ENCODE assay signal across 25 cellular contexts in genomic region chr5:2215059-2215458, GRCh38.
A peak's percentile ranks its signal among the peaks of the same experiment; 100 is the strongest.
DNase-seq lines count a peak whose midpoint lies in the region; ATAC-seq and TF ChIP-seq lines count a peak whose summit lies in the region.
"Had no signal": no experiment of that assay in that cellular context is flagged by ENCODE, and none has a peak within 500 bp of the region (broad histone marks: within the 10 kb centered on the region; RNA-seq: fewer than 3 reads in every experiment).

No MANE protein-coding gene starts in this region.

- no peaks in the 10 kb centered on the region for H3K79me2 ChIP-seq in neural progenitor cell (ENCODE audit: low read depth)

- H3K9me3 ChIP-seq in esophagus muscularis mucosa (no peaks in the 10 kb centered on the region), neural progenitor cell (ENCODE audit: low read depth) (no peaks in the 10 kb centered on the region), upper lobe of right lung (no peaks in the 10 kb centered on the region), MG63 (no peaks in the 10 kb centered on the region)
- H3K9me3 ChIP-seq: BE2C, BLaER1 had no signal

- no peaks in the 10 kb centered on the region for H3K36me3 ChIP-seq in esophagus muscularis mucosa
- H3K36me3 ChIP-seq in neural progenitor cell, result no peaks in the 10 kb centered on the region
- H3K36me3 ChIP-seq in upper lobe of right lung, result no peaks in the 10 kb centered on the region
- no peaks in the 10 kb centered on the region for H3K36me3 ChIP-seq in MG63
- H3K36me3 ChIP-seq: BE2C, BLaER1 had no signal

- no peaks in the 10 kb centered on the region for H3F3A ChIP-seq in neural progenitor cell (ENCODE audit: low read depth)

- CTCF ChIA-PET in activated naive CD4-positive, alpha-beta T cell treated with anti-CD3 and anti-CD28 coated beads for 36 hours (lab: Charles Lee), result interaction anchor here (1.2 kb wide), 1 partner anchor 14 kb away, joined by 3 read pairs; no protein-coding TSS in a partner anchor

- peak; percentile 79 for DNase-seq in esophagus muscularis mucosa (ENCODE audit: extremely low spot score)
- DNase-seq in neural progenitor cell (ENCODE audit: low spot score), result no peak
- DNase-seq in osteocyte (ENCODE audit: extremely low spot score, unreplicated experiment), result peak; percentile 62
- peak; percentile 54 for DNase-seq in upper lobe of right lung
- no peak for DNase-seq in hypothalamus (lab: John Stamatoyannopoulos, UW)
- no peak for DNase-seq in activated naive CD4-positive, alpha-beta T cell treated with anti-CD3 and anti-CD28 coated beads for 36 hours
- DNase-seq in MG63, result no peak
- no peak for DNase-seq in HK-2 (ENCODE audit: unreplicated experiment)
- DNase-seq: 8988T; ACHN; BE2C; C1 segment of cervical spinal cord; CD4-positive, alpha-beta memory T cell; CD4-positive, CD25-positive, alpha-beta regulatory T cell; CD8-positive, alpha-beta memory T cell; COR-L47; DMS 273 treated with DMSO at 0.1 percent for 48 hours; DMS153; DMS53; DMS79; DND-41; EL; GF-D8 had no signal

- peaks cover 0 to 49% (median 0%) of the 10 kb centered on the region in 4 donors for H3K27me3 ChIP-seq in esophagus muscularis mucosa
- H3K27me3 ChIP-seq in neural progenitor cell, result peaks cover 5% of the 10 kb centered on the region
- H3K27me3 ChIP-seq in upper lobe of right lung, result peaks cover 5% of the 10 kb centered on the region
- peaks cover 14% of the 10 kb centered on the region; the same call in 1 of the 2 replicates for H3K27me3 ChIP-seq in MG63
- H3K27me3 ChIP-seq: BE2C, BLaER1 had no signal

- H3K9me3 Mint-ChIP-seq in neural progenitor cell (peaks cover 9% of the 10 kb centered on the region), osteocyte (ENCODE audit: unreplicated experiment) (peaks cover 4% of the 10 kb centered on the region)
- no peaks in the 10 kb centered on the region for H3K9me3 Mint-ChIP-seq in activated naive CD4-positive, alpha-beta T cell treated with anti-CD3 and anti-CD28 coated beads for 36 hours
- H3K9me3 Mint-ChIP-seq: CD8-positive, alpha-beta memory T cell had no signal

- TF ChIP-seq CTCF in esophagus muscularis mucosa (IDR thresholded peaks at IDR 0.05) (no peak), neural progenitor cell (IDR thresholded peaks at IDR 0.05) (no peak), osteocyte (IDR thresholded peaks at IDR 0.05) (no peak), upper lobe of right lung (IDR thresholded peaks at IDR 0.05) (no peak)

- no peaks in the 10 kb centered on the region for H3K36me3 Mint-ChIP-seq in neural progenitor cell
- H3K36me3 Mint-ChIP-seq in osteocyte (ENCODE audit: unreplicated experiment), result no peaks in the 10 kb centered on the region
- H3K36me3 Mint-ChIP-seq in activated naive CD4-positive, alpha-beta T cell treated with anti-CD3 and anti-CD28 coated beads for 36 hours (ENCODE audit: low read depth), result no peaks in the 10 kb centered on the region
- H3K36me3 Mint-ChIP-seq: CD14-positive monocyte; CD4-positive, alpha-beta memory T cell; CD4-positive, CD25-positive, alpha-beta regulatory T cell; CD8-positive, alpha-beta memory T cell had no signal

- H3K27ac ChIP-seq in esophagus muscularis mucosa (replicated peaks in 1 of 4), result no peak overlapping the region
- H3K27ac ChIP-seq in neural progenitor cell, result no peak overlapping the region
- no peak overlapping the region for H3K27ac ChIP-seq in upper lobe of right lung
- H3K27ac ChIP-seq: BLaER1 had no signal

- no peak for TF ChIP-seq EP300 in esophagus muscularis mucosa (IDR thresholded peaks at IDR 0.05)

- peak overlapping the region; percentile 86 for H3K27ac Mint-ChIP-seq in neural progenitor cell
- H3K27ac Mint-ChIP-seq in osteocyte (ENCODE audit: unreplicated experiment), result no peak overlapping the region
- H3K27ac Mint-ChIP-seq in activated naive CD4-positive, alpha-beta T cell treated with anti-CD3 and anti-CD28 coated beads for 36 hours, result no peak overlapping the region
- H3K27ac Mint-ChIP-seq: CD14-positive monocyte; CD4-positive, alpha-beta memory T cell; CD4-positive, CD25-positive, alpha-beta regulatory T cell; CD8-positive, alpha-beta memory T cell had no signal

- TF ChIP-seq POLR2A in esophagus muscularis mucosa (IDR thresholded peaks at IDR 0.05; ENCODE audit: low read depth), result no peak

- no peak overlapping the region for H3K4me3 Mint-ChIP-seq in neural progenitor cell
- no peak overlapping the region for H3K4me3 Mint-ChIP-seq in osteocyte (ENCODE audit: unreplicated experiment)
- H3K4me3 Mint-ChIP-seq in activated naive CD4-positive, alpha-beta T cell treated with anti-CD3 and anti-CD28 coated beads for 36 hours, result no peak overlapping the region
- H3K4me3 Mint-ChIP-seq: CD14-positive monocyte; CD4-positive, alpha-beta memory T cell; CD4-positive, CD25-positive, alpha-beta regulatory T cell; CD8-positive, alpha-beta memory T cell had no signal

- no peak overlapping the region for H3K4me2 ChIP-seq in neural progenitor cell
- H3K4me2 ChIP-seq: BLaER1 had no signal

- no peaks in the 10 kb centered on the region for H4K20me1 ChIP-seq in neural progenitor cell (ENCODE audit: low read depth)
- H4K20me1 ChIP-seq: BLaER1 had no signal

- H3K4me1 Mint-ChIP-seq in neural progenitor cell (peaks cover 26% of the 10 kb centered on the region), osteocyte (ENCODE audit: unreplicated experiment) (no peaks in the 10 kb centered on the region)
- H3K4me1 Mint-ChIP-seq in activated naive CD4-positive, alpha-beta T cell treated with anti-CD3 and anti-CD28 coated beads for 36 hours (ENCODE audit: low read depth), result no peaks in the 10 kb centered on the region
- H3K4me1 Mint-ChIP-seq: CD14-positive monocyte; CD4-positive, alpha-beta memory T cell; CD4-positive, CD25-positive, alpha-beta regulatory T cell; CD8-positive, alpha-beta memory T cell had no signal

- no peak overlapping the region for H3K4me3 ChIP-seq in esophagus muscularis mucosa
- H3K4me3 ChIP-seq in neural progenitor cell, result no peak overlapping the region
- H3K4me3 ChIP-seq in upper lobe of right lung, result no peak overlapping the region
- no peak overlapping the region for H3K4me3 ChIP-seq in MG63
- H3K4me3 ChIP-seq: BLaER1 had no signal

- ATAC-seq in upper lobe of right lung, result no peak

- no peak overlapping the region for H2AFZ ChIP-seq in neural progenitor cell (replicated peaks)

- H3K27me3 Mint-ChIP-seq in neural progenitor cell (ENCODE audit: insufficient read depth, low read depth) (peaks cover 14% of the 10 kb centered on the region), osteocyte (ENCODE audit: unreplicated experiment) (no peaks in the 10 kb centered on the region)
- H3K27me3 Mint-ChIP-seq in activated naive CD4-positive, alpha-beta T cell treated with anti-CD3 and anti-CD28 coated beads for 36 hours (ENCODE audit: low read depth), result no peaks in the 10 kb centered on the region
- H3K27me3 Mint-ChIP-seq: CD4-positive, alpha-beta memory T cell; CD4-positive, CD25-positive, alpha-beta regulatory T cell had no signal

- 59% methylated on average over 8 of the region's 11 CpGs for WGBS in esophagus muscularis mucosa

- H3K9ac ChIP-seq in neural progenitor cell, result no peak overlapping the region
- H3K9ac ChIP-seq: BLaER1 had no signal

- intact Hi-C loops in esophagus muscularis mucosa (cut with DNase I), result no loop called here
- intact Hi-C loops in upper lobe of right lung (cut with DNase I), result no loop called here
- intact Hi-C loops in activated naive CD4-positive, alpha-beta T cell treated with anti-CD3 and anti-CD28 coated beads for 36 hours (cut with micrococcal nuclease), result no loop called here

- H3K4me1 ChIP-seq in esophagus muscularis mucosa (no peaks in the 10 kb centered on the region), neural progenitor cell (peaks cover 8% of the 10 kb centered on the region), upper lobe of right lung (no peaks in the 10 kb centered on the region)
- H3K4me1 ChIP-seq: BE2C, BLaER1 had no signal

Comparison
In these comparisons a context has a peak if more than half of its experiments do, and no peak if none do; other contexts are left out.
1. DNase-seq: peak in esophagus muscularis mucosa (single experiment), osteocyte (single experiment) and upper lobe of right lung (single experiment); none in neural progenitor cell (single experiment), hypothalamus (0 of 51), activated naive CD4-positive, alpha-beta T cell treated with anti-CD3 and anti-CD28 coated beads for 36 hours (single experiment), MG63 (single experiment) and HK-2 (single experiment).